Comparison of ENCODE assay signal across 19 cellular contexts in the genomic region with DNA sequence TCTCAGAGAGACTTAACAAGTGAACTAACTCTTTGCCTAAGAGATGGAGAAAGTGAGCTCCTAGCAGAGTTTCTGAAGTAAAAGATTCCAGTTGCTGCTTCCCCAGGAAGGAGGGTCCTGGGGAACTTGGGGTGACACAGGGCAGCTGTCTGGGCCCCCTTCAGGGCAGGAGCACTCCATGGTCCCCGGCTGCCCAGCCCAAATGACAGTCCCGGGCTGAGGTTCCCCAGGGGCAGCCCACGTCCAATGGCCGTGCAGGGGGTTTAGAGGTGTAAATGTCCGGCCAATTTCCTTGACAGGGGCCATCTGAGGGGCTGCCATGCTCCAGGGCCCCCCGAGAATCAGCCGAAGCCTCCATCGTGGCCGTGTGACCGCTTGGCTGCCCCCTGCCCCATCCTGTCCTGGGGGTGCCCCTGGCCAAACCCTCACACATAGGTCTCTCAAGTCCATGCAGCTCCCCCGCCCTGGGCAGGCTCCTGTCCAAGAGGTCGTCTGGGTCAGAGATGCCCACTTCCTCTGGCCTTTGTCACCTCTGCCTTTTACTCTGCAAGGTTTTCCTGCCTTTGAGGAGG. TPM values are rescaled to one million over a fixed set of nuclear protein-coding genes. Genes with fewer than 3 reads are reported as not detected.
DNase-seq lines count a peak whose midpoint lies in the region; ATAC-seq, FAIRE-seq and TF ChIP-seq lines count a peak whose summit lies in the region.
"Had no signal": no experiment of that assay in that cellular context is flagged by ENCODE, and none has a peak within 500 bp of the region (broad histone marks: within the 10 kb centered on the region; RNA-seq: fewer than 3 reads in every experiment).

No MANE protein-coding gene starts in this region.

- H4K20me1 ChIP-seq in H9 (ENCODE audit: control insufficient read depth, insufficient read depth, insufficient read length) (no peaks in the 10 kb centered on the region), K562 (replicated peaks; ENCODE audit: control insufficient read depth, insufficient read depth, low read length) (no peaks in the 10 kb centered on the region), neural progenitor cell (ENCODE audit: low read depth) (peaks cover 5% of the 10 kb centered on the region)

- no peak overlapping the region for H4K91ac ChIP-seq in H9 (ENCODE audit: insufficient read length, low read depth, low read length)
- H4K91ac ChIP-seq in mesenchymal stem cell (ENCODE audit: low read length): no peak overlapping the region

- H3K27ac ChIP-seq in H9 (ENCODE audit: insufficient read length, low read depth, low read length): no peak overlapping the region
- H3K27ac ChIP-seq in K562 (ENCODE audit: extremely low read depth, low read depth, low read length): no peak overlapping the region
- H3K27ac ChIP-seq in neural progenitor cell: no peak overlapping the region
- peak overlapping the region; percentile 94 for H3K27ac ChIP-seq in parathyroid adenoma
- H3K27ac ChIP-seq in uterus: no peak overlapping the region
- H3K27ac ChIP-seq in mesenchymal stem cell (ENCODE audit: low read length, poor library complexity, severe bottlenecking): no peak overlapping the region

- H2AK5ac ChIP-seq in H9 (ENCODE audit: insufficient read length, low read length): no peak overlapping the region
- H2AK5ac ChIP-seq in mesenchymal stem cell (ENCODE audit: low read length, severe bottlenecking): no peak overlapping the region

- no peaks in the 10 kb centered on the region for H3K36me3 ChIP-seq in K562 (ENCODE audit: control insufficient read depth, insufficient read depth, low read length)
- H3K36me3 ChIP-seq in neural progenitor cell: no peaks in the 10 kb centered on the region
- no peaks in the 10 kb centered on the region for H3K36me3 ChIP-seq in parathyroid adenoma (ENCODE audit: control insufficient read depth, insufficient read depth, low read length)
- H3K36me3 ChIP-seq in uterus: no peaks in the 10 kb centered on the region
- peaks cover 0 to 3% of the 10 kb centered on the region in 2 experiments for H3K36me3 ChIP-seq in mesenchymal stem cell (ENCODE audit: control insufficient read depth in 1 of 2, insufficient read depth in 2 of 2, low read depth in 1 of 2, low read length in 2 of 2)

- H2AFZ ChIP-seq in H9 (ENCODE audit: low read length): no peak overlapping the region
- no peak overlapping the region for H2AFZ ChIP-seq in K562 (ENCODE audit: low read depth, low read length)
- H2AFZ ChIP-seq in neural progenitor cell (replicated peaks): no peak overlapping the region
- no peak overlapping the region for H2AFZ ChIP-seq in parathyroid adenoma
- no peak overlapping the region for H2AFZ ChIP-seq in mesenchymal stem cell (ENCODE audit: low read depth, low read length)

- H3K18ac ChIP-seq in H9 (ENCODE audit: insufficient read length, low read depth, low read length): no peak overlapping the region
- H3K18ac ChIP-seq in mesenchymal stem cell (ENCODE audit: low read depth in 1 of 2, low read length in 2 of 2): no peak overlapping the region

- H3K79me2 ChIP-seq in H9 (ENCODE audit: insufficient read depth, low read length): no peaks in the 10 kb centered on the region
- H3K79me2 ChIP-seq in K562 (ENCODE audit: control insufficient read depth, insufficient read depth, low read length): peaks cover 5% of the 10 kb centered on the region; the same call in 1 of the 3 replicates
- no peaks in the 10 kb centered on the region for H3K79me2 ChIP-seq in neural progenitor cell (ENCODE audit: low read depth)
- peaks cover 7% of the 10 kb centered on the region for H3K79me2 ChIP-seq in parathyroid adenoma

- no peak overlapping the region for H3K56ac ChIP-seq in H9 (ENCODE audit: insufficient read length, low read depth, low read length)

- H3K27me3 Mint-ChIP-seq in H9 (ENCODE audit: low read depth) (no peaks in the 10 kb centered on the region; the same call in none of the 2 replicates), neural progenitor cell (ENCODE audit: insufficient read depth, low read depth) (peaks cover 13% of the 10 kb centered on the region)

- H2BK120ac ChIP-seq in H9 (ENCODE audit: low read depth, low read length, poor library complexity, severe bottlenecking) (no peak overlapping the region), mesenchymal stem cell (ENCODE audit: low read depth, low read length) (no peak overlapping the region)

- H3K27ac Mint-ChIP-seq in H9 (no peak overlapping the region), neural progenitor cell (peak overlapping the region; percentile 76)
- H3K27ac Mint-ChIP-seq: CD4-positive, alpha-beta memory T cell had no signal

- no peak overlapping the region for H3K9ac ChIP-seq in H9 (ENCODE audit: extremely low read depth, insufficient read length, low read length)
- H3K9ac ChIP-seq in K562 (ENCODE audit: insufficient read depth in 1 of 2, low read depth in 2 of 2, low read length in 2 of 2): peak overlapping the region in 1 of 2 experiments; percentile 77; a peak in 2 of 4 replicates
- no peak overlapping the region for H3K9ac ChIP-seq in neural progenitor cell
- H3K9ac ChIP-seq in parathyroid adenoma: no peak overlapping the region
- no peak overlapping the region for H3K9ac ChIP-seq in mesenchymal stem cell (ENCODE audit: low read length)

- ATAC-seq in K562 (no peak), HG03432 (IDR thresholded peaks at IDR 0.05; ENCODE audit: unreplicated experiment) (no peak)

- DNase-seq in H9: peak; percentile 25
- no peak for DNase-seq in K562 (ENCODE audit: extremely low read depth in 1 of 4, low spot score in 3 of 4)
- no peak for DNase-seq in neural progenitor cell (ENCODE audit: low spot score)
- no peak for DNase-seq in uterus
- no peak for DNase-seq in mesenchymal stem cell
- DNase-seq: Calu3; CD4-positive, alpha-beta memory T cell; COR-L47; GF-D8; GOT3 had no signal

- H3K4me1 Mint-ChIP-seq in H9 (peaks cover 22 to 30% of the 10 kb centered on the region in 2 experiments), neural progenitor cell (peaks cover 69% of the 10 kb centered on the region)

- no peak for TF ChIP-seq POLR2A in K562 (conservative IDR thresholded peaks at IDR 0.05)
- no peak for TF ChIP-seq POLR2A in uterus (IDR thresholded peaks at IDR 0.05)

- no peaks in the 10 kb centered on the region; a peak in 1 of 5 replicates for H3K9me3 Mint-ChIP-seq in H9
- H3K9me3 Mint-ChIP-seq in neural progenitor cell: no peaks in the 10 kb centered on the region

- no peak overlapping the region for H3T11ph ChIP-seq in H9 (ENCODE audit: low read length)

- in situ Hi-C loops in K562 (cut with MboI): no loop called here

- H3K4me1 ChIP-seq in H9 (ENCODE audit: insufficient read depth, low read length) (peaks cover 5% of the 10 kb centered on the region; the same call in 1 of the 2 replicates), K562 (replicated peaks in 1 of 2; ENCODE audit: control insufficient read depth in 2 of 2, insufficient read depth in 2 of 2, low read length in 2 of 2) (peaks cover 43 to 57% of the 10 kb centered on the region in 2 experiments), neural progenitor cell (peaks cover 46% of the 10 kb centered on the region), parathyroid adenoma (peaks cover 32% of the 10 kb centered on the region), uterus (no peaks in the 10 kb centered on the region), mesenchymal stem cell (ENCODE audit: control insufficient read depth, insufficient read depth, low read depth, low read length) (peaks cover 10% of the 10 kb centered on the region)

- no peak for TF ChIP-seq RAD21 in K562 (CRISPR knock-in tag; conservative IDR thresholded peaks at IDR 0.05 in 1 of 2, IDR thresholded peaks at IDR 0.05 in 1 of 2)

- no TSS peak for BruUV-seq in K562 (replicated peaks; lab: Mats Ljungman, UMichigan)

- H3K23me2 ChIP-seq in H9 (ENCODE audit: insufficient read length, low read depth, low read length, poor library complexity, severe bottlenecking): no peaks in the 10 kb centered on the region

- H2BK15ac ChIP-seq in H9 (ENCODE audit: low read depth, low read length): no peak overlapping the region
- no peak overlapping the region for H2BK15ac ChIP-seq in mesenchymal stem cell (ENCODE audit: low read depth, poor library complexity, severe bottlenecking)

- H3K4me2 ChIP-seq in H9 (ENCODE audit: insufficient read depth, insufficient read length, low read length) (no peak overlapping the region), K562 (ENCODE audit: insufficient read depth, low read length) (no peak overlapping the region), neural progenitor cell (no peak overlapping the region), parathyroid adenoma (ENCODE audit: low read length) (peak overlapping the region; percentile 11), mesenchymal stem cell (ENCODE audit: low read length, poor library complexity, severe bottlenecking) (no peak overlapping the region)

- H3K14ac ChIP-seq in H9 (ENCODE audit: insufficient read depth, low read length) (no peak overlapping the region), mesenchymal stem cell (ENCODE audit: low read length in 2 of 2) (no peak overlapping the region)

- H3K27me3 ChIP-seq in H9 (ENCODE audit: insufficient read depth, low read length) (no peaks in the 10 kb centered on the region), K562 (ENCODE audit: control insufficient read depth in 2 of 2, insufficient read depth in 2 of 2, low read length in 2 of 2) (no peaks in the 10 kb centered on the region), neural progenitor cell (no peaks in the 10 kb centered on the region), parathyroid adenoma (ENCODE audit: control insufficient read depth, insufficient read depth, low read length) (no peaks in the 10 kb centered on the region), uterus (no peaks in the 10 kb centered on the region), mesenchymal stem cell (ENCODE audit: control insufficient read depth in 1 of 2, insufficient read depth in 1 of 2, low read length in 2 of 2) (no peaks in the 10 kb centered on the region)

- H3K36me3 Mint-ChIP-seq in H9 (ENCODE audit: insufficient read depth in 1 of 3, low read depth in 3 of 3): peaks cover 0 to 4% (median 0%) of the 10 kb centered on the region in 3 experiments; a peak in 1 of 7 replicates
- H3K36me3 Mint-ChIP-seq in neural progenitor cell: no peaks in the 10 kb centered on the region

- H3K23ac ChIP-seq in H9 (ENCODE audit: insufficient read length, low read depth, low read length) (no peak overlapping the region), mesenchymal stem cell (ENCODE audit: low read length in 2 of 2) (no peak overlapping the region)

- H2BK12ac ChIP-seq in H9 (ENCODE audit: insufficient read length, low read depth, low read length) (no peak overlapping the region), mesenchymal stem cell (ENCODE audit: low read length in 2 of 2) (no peak overlapping the region)

- no peak for TF ChIP-seq EP300 in K562 (IDR thresholded peaks at IDR 0.05; ENCODE audit: low read length)

- POLR2A ChIA-PET in K562 (lab: Yijun Ruan, JAX): interaction anchor here (1.2 to 1.8 kb wide), 2 partner anchors 11 to 33 kb away, joined by 3 to 5 read pairs; no protein-coding TSS in a partner anchor

- WGBS in H9 (ENCODE audit: extremely low coverage, insufficient read length, low lambda C conversion rate): no CpG with 5 or more reads among the region's 12 CpGs
- 70% methylated on average over 12 of the region's 12 CpGs for WGBS in K562 (ENCODE audit: insufficient coverage, low coverage, missing lambda C conversion rate)
- 92% methylated on average over 12 of the region's 12 CpGs for WGBS in mesenchymal stem cell

- H2BK20ac ChIP-seq in H9 (ENCODE audit: low read depth, low read length, poor library complexity, severe bottlenecking): no peak overlapping the region

- no peak overlapping the region for H3K4me3 Mint-ChIP-seq in H9
- no peak overlapping the region for H3K4me3 Mint-ChIP-seq in neural progenitor cell
- H3K4me3 Mint-ChIP-seq: CD4-positive, alpha-beta memory T cell had no signal

- no peak for FAIRE-seq in K562 (lab: Jason Lieb, UNC)
- FAIRE-seq: GM12891, GM18507 had no signal

- CTCF ChIA-PET in K562 (lab: Yijun Ruan, JAX; ENCODE audit: low intra/inter-chr PET ratio): no interaction called here

- intact Hi-C loops in K562 (cut with micrococcal nuclease) (no loop called here), uterus (cut with DNase I; ENCODE audit: low total_unique reads) (no loop called here)

- H3K9me1 ChIP-seq in K562 (ENCODE audit: control insufficient read depth, insufficient read depth, low read length): no peaks in the 10 kb centered on the region

- H3K4me3 ChIP-seq in K562: no peak overlapping the region
- no peak overlapping the region for H3K4me3 ChIP-seq in neural progenitor cell
- no peak overlapping the region for H3K4me3 ChIP-seq in parathyroid adenoma (ENCODE audit: low read depth, low read length)
- H3K4me3 ChIP-seq in uterus: no peak overlapping the region
- no peak overlapping the region for H3K4me3 ChIP-seq in mesenchymal stem cell (ENCODE audit: insufficient read depth in 1 of 2, low read depth in 1 of 2, low read length in 2 of 2)

- peaks cover 31% of the 10 kb centered on the region for H3F3A ChIP-seq in neural progenitor cell (ENCODE audit: low read depth)

- H3K9me3 ChIP-seq in H9 (ENCODE audit: control insufficient read depth, low read depth, low read length): no peaks in the 10 kb centered on the region
- no peaks in the 10 kb centered on the region for H3K9me3 ChIP-seq in K562 (replicated peaks; ENCODE audit: control insufficient read depth, insufficient read depth, low read depth, low read length)
- no peaks in the 10 kb centered on the region for H3K9me3 ChIP-seq in neural progenitor cell (ENCODE audit: low read depth)
- no peaks in the 10 kb centered on the region for H3K9me3 ChIP-seq in parathyroid adenoma (ENCODE audit: control insufficient read depth, low read length)
- no peaks in the 10 kb centered on the region for H3K9me3 ChIP-seq in uterus
- no peaks in the 10 kb centered on the region for H3K9me3 ChIP-seq in mesenchymal stem cell (ENCODE audit: control insufficient read depth, low read length)

- TF ChIP-seq CTCF in H9 (conservative IDR thresholded peaks at IDR 0.05) (no peak), K562 (IDR thresholded peaks at IDR 0.05 in 2 of 3, conservative IDR thresholded peaks at IDR 0.05 in 1 of 3; ENCODE audit: insufficient read depth in 2 of 3, low read depth in 1 of 3, low read length in 3 of 3) (no peak), neural progenitor cell (IDR thresholded peaks at IDR 0.05) (no peak), parathyroid adenoma (IDR thresholded peaks at IDR 0.05) (no peak), uterus (IDR thresholded peaks at IDR 0.05) (no peak)

- H4K5ac ChIP-seq in H9 (ENCODE audit: insufficient read length, low read depth, low read length): no peak overlapping the region

- no peaks in the 10 kb centered on the region for H3K79me1 ChIP-seq in H9 (ENCODE audit: insufficient read depth, low read depth, low read length, poor library complexity, severe bottlenecking)
- peaks cover 15% of the 10 kb centered on the region for H3K79me1 ChIP-seq in mesenchymal stem cell (replicated peaks; ENCODE audit: low read length, poor library complexity, severe bottlenecking)

- no peak overlapping the region for H2BK5ac ChIP-seq in H9 (ENCODE audit: insufficient read length, low read length)
- no peak overlapping the region for H2BK5ac ChIP-seq in mesenchymal stem cell (ENCODE audit: low read depth, low read length, poor library complexity, severe bottlenecking)

- H4K8ac ChIP-seq in H9 (replicated peaks; ENCODE audit: insufficient read length, low read depth, low read length) (no peak overlapping the region), mesenchymal stem cell (ENCODE audit: low read length) (no peak overlapping the region)

- H3K4ac ChIP-seq in H9 (ENCODE audit: low read depth, low read length) (no peak overlapping the region), mesenchymal stem cell (ENCODE audit: low read depth in 1 of 2, low read length in 2 of 2) (no peak overlapping the region)

RNA-seq across cellular contexts. Expression of gene PPP1R26, which starts 5.5 kb away (rescaled TPM):
- total RNA-seq in H9 (2021) (34.0 and 38.0 TPM in 2 replicates), K562 (2014; rRNA removed) (25.1 and 29.6 TPM in 2 replicates), K562 (2014; rRNA removed; fragmentation: Illumina TruSeq; extraction: Trizol) (8.1 and 11.3 TPM in 2 replicates), K562 (2015; rRNA removed; fragmentation: Illumina TruSeq; extraction: Trizol) (18.2 and 19.4 TPM in 2 replicates), K562 (2021) (23.6 and 26.8 TPM in 2 replicates), neural progenitor cell (ENCODE audit: low replicate concordance) (23.0 and 48.7 TPM in 2 replicates), uterus (10 to 100 TPM in 2 of 4 donors, 1 to 10 TPM in 2; 3.6 to 16.4 (median 10.6) TPM)
- total RNA-seq in K562 (2011; cell fraction: chromatin; rRNA removed; ENCODE audit: low replicate concordance): 19.1 and 41.6 TPM in 2 replicates
- total RNA-seq in K562 (2011; cell fraction: nucleolus; rRNA removed): 25.8 and 36.4 TPM in 2 replicates
- 20.5 and 21.5 TPM in 2 replicates for total RNA-seq in K562 (2011; cell fraction: nucleoplasm; rRNA removed)
- polyA plus RNA-seq in K562 (2011; rRNA removed) (8.6 and 9.3 TPM in 2 replicates), K562 (2014; fragmentation: Illumina TruSeq; extraction: Trizol) (8.0 and 12.4 TPM in 2 replicates), K562 (2014; fragmentation: Nextera tagmentation; extraction: Ambion mirVana) (under 1 TPM; 0.77 to 0.89 TPM), K562 (2014; rRNA removed) (15.0 and 15.6 TPM in 2 replicates)
- 9.9 and 15.5 TPM in 2 replicates for polyA plus RNA-seq in K562 (2011; cell fraction: cytosol; rRNA removed)
- polyA plus RNA-seq in K562 (2011; cell fraction: nucleus; rRNA removed): 18.4 and 32.2 TPM in 2 replicates
- 19.0 and 28.0 TPM in 2 replicates for polyA plus RNA-seq in K562 (2012)
- polyA minus RNA-seq in K562 (2011; rRNA and poly(A)+ RNA removed): 10.1 and 23.5 TPM in 2 replicates
- polyA minus RNA-seq in K562 (2011; cell fraction: cytosol; rRNA and poly(A)+ RNA removed): 16.4 and 18.4 TPM in 2 replicates
- 7.4 and 8.1 TPM in 2 replicates for polyA minus RNA-seq in K562 (2011; cell fraction: nucleus; rRNA and poly(A)+ RNA removed)
- 6.6 TPM for polyA plus RNA-seq in mesenchymal stem cell (2013, experiment 1 of 2)
- polyA plus RNA-seq in mesenchymal stem cell (2013, experiment 2 of 2): 6.3 TPM

RNA-seq across cellular contexts. Expression of gene MRPS2, which starts 26.4 kb away (rescaled TPM):
- total RNA-seq in H9 (2021) (81.0 and 84.2 TPM in 2 replicates), K562 (2014; rRNA removed) (120 and 168 TPM in 2 replicates), K562 (2014; rRNA removed; fragmentation: Illumina TruSeq; extraction: Trizol) (27.3 and 39.7 TPM in 2 replicates), K562 (2015; rRNA removed; fragmentation: Illumina TruSeq; extraction: Trizol) (73.9 and 75.9 TPM in 2 replicates), K562 (2021) (106 and 110 TPM in 2 replicates), neural progenitor cell (ENCODE audit: low replicate concordance) (23.4 and 43.4 TPM in 2 replicates), uterus (10 to 100 TPM in 3 of 4 donors, 1 to 10 TPM in 1; 9.7 to 28.2 (median 20.1) TPM)
- total RNA-seq in K562 (2011; cell fraction: chromatin; rRNA removed; ENCODE audit: low replicate concordance): 22.8 and 99.4 TPM in 2 replicates
- 83.4 and 87.4 TPM in 2 replicates for total RNA-seq in K562 (2011; cell fraction: nucleolus; rRNA removed)
- 44.5 and 53.2 TPM in 2 replicates for total RNA-seq in K562 (2011; cell fraction: nucleoplasm; rRNA removed)
- polyA plus RNA-seq in K562 (2011; rRNA removed) (81.3 and 135 TPM in 2 replicates), K562 (2014; fragmentation: Illumina TruSeq; extraction: Trizol) (167 and 221 TPM in 2 replicates), K562 (2014; fragmentation: Nextera tagmentation; extraction: Ambion mirVana) (10 to 100 TPM in 1 of 2 experiments, 1 to 10 TPM in 1; 8.0 to 10.9 TPM), K562 (2014; rRNA removed) (128 and 133 TPM in 2 replicates)
- polyA plus RNA-seq in K562 (2011; cell fraction: cytosol; rRNA removed): 412 and 778 TPM in 2 replicates
- polyA plus RNA-seq in K562 (2011; cell fraction: nucleus; rRNA removed): 169 and 254 TPM in 2 replicates
- polyA plus RNA-seq in K562 (2012): 119 and 130 TPM in 2 replicates
- polyA minus RNA-seq in K562 (2011; rRNA and poly(A)+ RNA removed): 77.8 and 115 TPM in 2 replicates
- polyA minus RNA-seq in K562 (2011; cell fraction: cytosol; rRNA and poly(A)+ RNA removed): 140 and 152 TPM in 2 replicates
- polyA minus RNA-seq in K562 (2011; cell fraction: nucleus; rRNA and poly(A)+ RNA removed): 44.6 and 49.4 TPM in 2 replicates
- 75.7 TPM for polyA plus RNA-seq in mesenchymal stem cell (2013, experiment 1 of 2)
- polyA plus RNA-seq in mesenchymal stem cell (2013, experiment 2 of 2): 66.5 TPM

RNA-seq across cellular contexts. Expression of gene LCN1, which starts 47.2 kb away (rescaled TPM):
- not detected in 2 replicates for total RNA-seq in H9 (2021)
- total RNA-seq in K562 (2011; cell fraction: chromatin; rRNA removed; ENCODE audit: low replicate concordance): not detected in 2 replicates
- total RNA-seq in K562 (2011; cell fraction: nucleolus; rRNA removed): not detected in 2 replicates
- total RNA-seq in K562 (2011; cell fraction: nucleoplasm; rRNA removed): not detected in 2 replicates
- not detected in 2 replicates for total RNA-seq in K562 (2014; rRNA removed)
- not detected in 2 replicates for total RNA-seq in K562 (2014; rRNA removed; fragmentation: Illumina TruSeq; extraction: Trizol)
- not detected in 2 replicates for total RNA-seq in K562 (2015; rRNA removed; fragmentation: Illumina TruSeq; extraction: Trizol)
- total RNA-seq in K562 (2021): not detected in 2 replicates
- not detected in 2 replicates for polyA plus RNA-seq in K562 (2011; rRNA removed)
- not detected in 2 replicates for polyA plus RNA-seq in K562 (2011; cell fraction: cytosol; rRNA removed)
- polyA plus RNA-seq in K562 (2011; cell fraction: nucleus; rRNA removed): not detected in 2 replicates
- polyA plus RNA-seq in K562 (2012): not detected in 2 replicates
- polyA plus RNA-seq in K562 (2014; fragmentation: Illumina TruSeq; extraction: Trizol): not detected in 2 replicates
- polyA plus RNA-seq in K562 (2014; fragmentation: Nextera tagmentation; extraction: Ambion mirVana): not detected
- polyA plus RNA-seq in K562 (2014; rRNA removed): not detected in 2 replicates
- not detected in 2 replicates for polyA minus RNA-seq in K562 (2011; rRNA and poly(A)+ RNA removed)
- not detected in 2 replicates for polyA minus RNA-seq in K562 (2011; cell fraction: cytosol; rRNA and poly(A)+ RNA removed)
- polyA minus RNA-seq in K562 (2011; cell fraction: nucleus; rRNA and poly(A)+ RNA removed): not detected in 2 replicates
- not detected in 2 replicates for total RNA-seq in neural progenitor cell (ENCODE audit: low replicate concordance)
- 1 to 10 TPM in 1 of 4 donors, not detected in 3; 2.2 TPM for total RNA-seq in uterus
- not detected for polyA plus RNA-seq in mesenchymal stem cell (2013, experiment 1 of 2)
- not detected for polyA plus RNA-seq in mesenchymal stem cell (2013, experiment 2 of 2)
- total RNA-seq: A673; Calu3; CD4-positive, alpha-beta memory T cell; Daoy; G401; H7 had no signal
- polyA plus RNA-seq: BJ; CD4-positive, alpha-beta memory T cell had no signal
